Comparison of ENCODE assay signal across 8 cellular contexts in the genomic region with DNA sequence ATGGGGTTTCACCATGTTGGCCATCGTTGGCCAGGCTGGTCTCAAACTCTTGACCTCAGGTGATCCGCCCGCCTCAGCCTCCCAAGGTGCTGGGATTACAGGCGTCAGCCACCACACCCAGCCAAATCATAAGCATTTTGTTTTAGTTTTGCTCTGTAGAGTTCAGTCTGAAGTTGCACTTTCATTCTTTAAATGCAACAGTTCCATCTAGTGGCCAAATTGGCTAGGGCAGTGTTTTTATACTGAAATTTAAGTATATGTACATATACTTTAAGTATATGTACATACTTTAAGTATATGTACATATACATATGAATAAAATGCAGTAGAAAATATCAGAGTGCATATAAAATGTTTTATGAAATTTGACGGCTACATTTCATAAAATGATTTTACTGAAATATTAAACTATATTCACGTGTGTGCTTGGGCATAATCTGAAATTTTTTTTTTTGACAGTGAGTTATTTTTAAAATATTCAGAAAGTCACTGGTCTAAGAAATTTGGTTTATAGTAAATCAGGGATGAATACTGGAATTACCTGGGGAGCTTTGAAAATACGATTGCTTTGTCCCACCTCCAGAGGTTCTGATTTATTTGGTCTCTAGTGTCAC.
DNase-seq lines count a peak whose midpoint lies in the region; ATAC-seq, FAIRE-seq and TF ChIP-seq lines count a peak whose summit lies in the region.

No MANE protein-coding gene starts in this region.

- FAIRE-seq in G401.6 (lab: Jason Lieb, UNC) (peak; percentile 94), pancreas (lab: Jason Lieb, UNC) (peak; percentile 89)

- CTCF ChIA-PET in A673 (lab: Charles Lee) = no interaction called here

- no peaks in the 10 kb centered on the region; a peak in 1 of 5 replicates for H3K9me3 Mint-ChIP-seq in H9

- no peaks in the 10 kb centered on the region for H3K4me1 ChIP-seq in A673 (ENCODE audit: insufficient read depth, low read length, poor library complexity, severe bottlenecking)
- H3K4me1 ChIP-seq in H9 (ENCODE audit: insufficient read depth, low read length) = no peaks in the 10 kb centered on the region
- no peaks in the 10 kb centered on the region for H3K4me1 ChIP-seq in SJCRH30
- peaks cover 0 to 9% (median 0%) of the 10 kb centered on the region in 4 donors for H3K4me1 ChIP-seq in esophagus muscularis mucosa
- H3K4me1 ChIP-seq in pancreas = peaks cover 0 to 3% (median 0%) of the 10 kb centered on the region in 3 donors

- H3K4me3 Mint-ChIP-seq in H9 = no peak overlapping the region

- H3K27ac Mint-ChIP-seq in H9 = no peak overlapping the region

- BruUV-seq in A673 (replicated peaks; lab: Mats Ljungman, UMichigan) = no TSS peak

- H4K20me1 ChIP-seq in H9 (ENCODE audit: control insufficient read depth, insufficient read depth, insufficient read length) = no peaks in the 10 kb centered on the region

- H4K8ac ChIP-seq in H9 (replicated peaks; ENCODE audit: insufficient read length, low read depth, low read length) = no peak overlapping the region

- TF ChIP-seq CTCF in A673 (conservative IDR thresholded peaks at IDR 0.05; ENCODE audit: low read depth, low read length) (peak; percentile 77), H9 (conservative IDR thresholded peaks at IDR 0.05) (peak; percentile 85), LNCAP (IDR thresholded peaks at IDR 0.05) (peak; percentile 89), esophagus muscularis mucosa (IDR thresholded peaks at IDR 0.05) (peak; percentile 58 to 81 (median 78)), pancreas (IDR thresholded peaks at IDR 0.05) (peak; percentile 45 to 75 (median 68))

- no peak overlapping the region for H2AFZ ChIP-seq in H9 (ENCODE audit: low read length)

- H3T11ph ChIP-seq in H9 (ENCODE audit: low read length) = no peak overlapping the region

- H3K23me2 ChIP-seq in H9 (ENCODE audit: insufficient read length, low read depth, low read length, poor library complexity, severe bottlenecking) = no peaks in the 10 kb centered on the region

- H3K4me3 ChIP-seq in A673 (ENCODE audit: low read depth, low read length, poor library complexity, severe bottlenecking) (no peak overlapping the region), SJCRH30 (no peak overlapping the region), esophagus muscularis mucosa (peak overlapping the region in 1 of 4 donors; percentile 2), pancreas (no peak overlapping the region)

- H3K9me3 ChIP-seq in A673 (ENCODE audit: low read depth, low read length, poor library complexity, severe bottlenecking) (no peaks in the 10 kb centered on the region), H9 (ENCODE audit: control insufficient read depth, low read depth, low read length) (no peaks in the 10 kb centered on the region), SJCRH30 (replicated peaks) (no peaks in the 10 kb centered on the region), esophagus muscularis mucosa (no peaks in the 10 kb centered on the region), pancreas (no peaks in the 10 kb centered on the region)

- DNase-seq in A673 (ENCODE audit: low spot score) = peak; percentile 64
- DNase-seq in H9 = no peak
- peak; percentile 25 to 78 for DNase-seq in SJCRH30
- no peak for DNase-seq in esophagus muscularis mucosa (ENCODE audit: extremely low spot score)
- peak in 2 of 6 donors; percentile 6 to 32 for DNase-seq in pancreas
- no peak for DNase-seq in activated T-cell treated with anti-CD3 and anti-CD28 coated beads for 4 hours

- no peak overlapping the region for H2AK5ac ChIP-seq in H9 (ENCODE audit: insufficient read length, low read length)

- no peak overlapping the region for H3K27ac ChIP-seq in A673 (ENCODE audit: low read depth, low read length, poor library complexity, severe bottlenecking)
- H3K27ac ChIP-seq in H9 (ENCODE audit: insufficient read length, low read depth, low read length) = no peak overlapping the region
- H3K27ac ChIP-seq in SJCRH30 = no peak overlapping the region
- no peak overlapping the region for H3K27ac ChIP-seq in esophagus muscularis mucosa (replicated peaks in 1 of 4)
- H3K27ac ChIP-seq in pancreas = no peak overlapping the region

- H2BK20ac ChIP-seq in H9 (ENCODE audit: low read depth, low read length, poor library complexity, severe bottlenecking) = no peak overlapping the region

- H2BK12ac ChIP-seq in H9 (ENCODE audit: insufficient read length, low read depth, low read length) = no peak overlapping the region

- no peak overlapping the region for H3K14ac ChIP-seq in H9 (ENCODE audit: insufficient read depth, low read length)

- H2BK5ac ChIP-seq in H9 (ENCODE audit: insufficient read length, low read length) = no peak overlapping the region

- H3K36me3 ChIP-seq in A673 (ENCODE audit: insufficient read depth, low read length, poor library complexity, severe bottlenecking) = no peaks in the 10 kb centered on the region
- no peaks in the 10 kb centered on the region for H3K36me3 ChIP-seq in SJCRH30
- H3K36me3 ChIP-seq in esophagus muscularis mucosa = no peaks in the 10 kb centered on the region
- no peaks in the 10 kb centered on the region for H3K36me3 ChIP-seq in pancreas

- ATAC-seq in pancreas = peak; percentile 72 to 87 (median 84)

- intact Hi-C loops in A673 (cut with micrococcal nuclease; ENCODE audit: unreplicated experiment) = loop anchor here (5.0 to 10.0 kb wide), 3 partner anchors 145 to 978 kb away; a partner anchor contains a TSS
- intact Hi-C loops in esophagus muscularis mucosa (cut with DNase I) = loop anchor here (5.0 kb wide), 1 partner anchor 1038 kb away; no protein-coding TSS in a partner anchor
- intact Hi-C loops in pancreas (cut with DNase I) = loop anchor here in 1 of 3 donors (10.0 kb wide), 1 partner anchor 975 kb away; no protein-coding TSS in a partner anchor

- H2BK120ac ChIP-seq in H9 (ENCODE audit: low read depth, low read length, poor library complexity, severe bottlenecking) = no peak overlapping the region

- no peak overlapping the region for H3K9ac ChIP-seq in H9 (ENCODE audit: extremely low read depth, insufficient read length, low read length)

- H3K4me1 Mint-ChIP-seq in H9 = peaks cover 10 to 22% of the 10 kb centered on the region in 2 experiments

- no peak overlapping the region for H3K56ac ChIP-seq in H9 (ENCODE audit: insufficient read length, low read depth, low read length)

- no peaks in the 10 kb centered on the region for H3K36me3 Mint-ChIP-seq in H9 (ENCODE audit: insufficient read depth in 1 of 3, low read depth in 3 of 3)

- H4K5ac ChIP-seq in H9 (ENCODE audit: insufficient read length, low read depth, low read length) = no peak overlapping the region

- no peaks in the 10 kb centered on the region for H3K79me1 ChIP-seq in H9 (ENCODE audit: insufficient read depth, low read depth, low read length, poor library complexity, severe bottlenecking)

- no peak overlapping the region for H3K18ac ChIP-seq in H9 (ENCODE audit: insufficient read length, low read depth, low read length)

- no peak overlapping the region for H3K4ac ChIP-seq in H9 (ENCODE audit: low read depth, low read length)

- H3K79me2 ChIP-seq in H9 (ENCODE audit: insufficient read depth, low read length) = no peaks in the 10 kb centered on the region

- H4K91ac ChIP-seq in H9 (ENCODE audit: insufficient read length, low read depth, low read length) = no peak overlapping the region

- no peak overlapping the region for H2BK15ac ChIP-seq in H9 (ENCODE audit: low read depth, low read length)

- no peak overlapping the region for H3K4me2 ChIP-seq in H9 (ENCODE audit: insufficient read depth, insufficient read length, low read length)

- no CpG with 5 or more reads among the region's 7 CpGs for WGBS in H9 (ENCODE audit: extremely low coverage, insufficient read length, low lambda C conversion rate)
- 46% methylated on average over 7 of the region's 7 CpGs for WGBS in esophagus muscularis mucosa
- 26 to 29% methylated on average over 7 of the region's 7 CpGs for WGBS in pancreas, 2 donors

- POLR2A ChIA-PET in A673 (lab: Charles Lee; ENCODE audit: low non-redundant PET) = no interaction called here

- H3K27me3 ChIP-seq in A673 (replicated peaks; ENCODE audit: insufficient read depth, low read depth, low read length, poor library complexity) = no peaks in the 10 kb centered on the region
- H3K27me3 ChIP-seq in H9 (ENCODE audit: insufficient read depth, low read length) = no peaks in the 10 kb centered on the region
- H3K27me3 ChIP-seq in SJCRH30 = no peaks in the 10 kb centered on the region
- H3K27me3 ChIP-seq in esophagus muscularis mucosa = peaks cover 0 to 10% (median 0%) of the 10 kb centered on the region in 4 donors
- no peaks in the 10 kb centered on the region for H3K27me3 ChIP-seq in pancreas

- TF ChIP-seq EP300 in esophagus muscularis mucosa (IDR thresholded peaks at IDR 0.05) = no peak

- H3K27me3 Mint-ChIP-seq in H9 (ENCODE audit: low read depth) = 0 out of 2 replicates have a peak, but pooled peaks cover 3% of the 10 kb centered on the region

- TF ChIP-seq POLR2A in esophagus muscularis mucosa (IDR thresholded peaks at IDR 0.05; ENCODE audit: low read depth) = no peak

- H3K23ac ChIP-seq in H9 (ENCODE audit: insufficient read length, low read depth, low read length) = no peak overlapping the region

Comparison
In these comparisons a context has a peak if more than half of its experiments do, and no peak if none do; other contexts are left out.
1. DNase-seq: peak in A673 (single experiment) and SJCRH30 (2 of 2); none in H9 (single experiment), esophagus muscularis mucosa (single experiment) and activated T-cell treated with anti-CD3 and anti-CD28 coated beads for 4 hours (single experiment).
2. Peak in every context shown above with its lines, with median percentiles within 50 percentile points of each other: CTCF ChIP-seq.